In the genomic region with DNA sequence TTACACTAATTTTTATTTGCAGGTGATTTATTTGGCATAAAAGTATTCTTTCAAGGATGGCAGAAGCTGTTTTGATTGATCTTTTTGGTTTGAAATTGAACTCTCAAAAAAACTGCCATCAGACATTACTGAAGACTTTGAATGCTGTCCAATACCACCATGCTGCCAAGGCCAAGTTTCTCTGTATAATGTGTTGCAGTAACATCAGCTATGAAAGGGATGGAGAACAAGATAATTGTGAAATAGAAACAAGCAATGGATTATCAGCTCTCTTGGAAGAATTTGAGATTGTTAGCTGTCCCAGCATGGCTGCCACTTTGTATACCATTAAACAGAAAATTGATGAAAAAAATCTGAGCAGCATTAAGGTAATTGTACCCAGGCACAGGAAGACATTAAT, we compare ENCODE assay signal across 1 cellular context.
TF ChIP-seq lines count a peak whose summit lies in the region.

No MANE protein-coding gene starts in this region.

TF ChIP-seq in GM23338, 12 proteins besides CTCF, POLR2A, EP300 and RAD21 (continued from another document):
- TF ChIP-seq, protein P1, sequence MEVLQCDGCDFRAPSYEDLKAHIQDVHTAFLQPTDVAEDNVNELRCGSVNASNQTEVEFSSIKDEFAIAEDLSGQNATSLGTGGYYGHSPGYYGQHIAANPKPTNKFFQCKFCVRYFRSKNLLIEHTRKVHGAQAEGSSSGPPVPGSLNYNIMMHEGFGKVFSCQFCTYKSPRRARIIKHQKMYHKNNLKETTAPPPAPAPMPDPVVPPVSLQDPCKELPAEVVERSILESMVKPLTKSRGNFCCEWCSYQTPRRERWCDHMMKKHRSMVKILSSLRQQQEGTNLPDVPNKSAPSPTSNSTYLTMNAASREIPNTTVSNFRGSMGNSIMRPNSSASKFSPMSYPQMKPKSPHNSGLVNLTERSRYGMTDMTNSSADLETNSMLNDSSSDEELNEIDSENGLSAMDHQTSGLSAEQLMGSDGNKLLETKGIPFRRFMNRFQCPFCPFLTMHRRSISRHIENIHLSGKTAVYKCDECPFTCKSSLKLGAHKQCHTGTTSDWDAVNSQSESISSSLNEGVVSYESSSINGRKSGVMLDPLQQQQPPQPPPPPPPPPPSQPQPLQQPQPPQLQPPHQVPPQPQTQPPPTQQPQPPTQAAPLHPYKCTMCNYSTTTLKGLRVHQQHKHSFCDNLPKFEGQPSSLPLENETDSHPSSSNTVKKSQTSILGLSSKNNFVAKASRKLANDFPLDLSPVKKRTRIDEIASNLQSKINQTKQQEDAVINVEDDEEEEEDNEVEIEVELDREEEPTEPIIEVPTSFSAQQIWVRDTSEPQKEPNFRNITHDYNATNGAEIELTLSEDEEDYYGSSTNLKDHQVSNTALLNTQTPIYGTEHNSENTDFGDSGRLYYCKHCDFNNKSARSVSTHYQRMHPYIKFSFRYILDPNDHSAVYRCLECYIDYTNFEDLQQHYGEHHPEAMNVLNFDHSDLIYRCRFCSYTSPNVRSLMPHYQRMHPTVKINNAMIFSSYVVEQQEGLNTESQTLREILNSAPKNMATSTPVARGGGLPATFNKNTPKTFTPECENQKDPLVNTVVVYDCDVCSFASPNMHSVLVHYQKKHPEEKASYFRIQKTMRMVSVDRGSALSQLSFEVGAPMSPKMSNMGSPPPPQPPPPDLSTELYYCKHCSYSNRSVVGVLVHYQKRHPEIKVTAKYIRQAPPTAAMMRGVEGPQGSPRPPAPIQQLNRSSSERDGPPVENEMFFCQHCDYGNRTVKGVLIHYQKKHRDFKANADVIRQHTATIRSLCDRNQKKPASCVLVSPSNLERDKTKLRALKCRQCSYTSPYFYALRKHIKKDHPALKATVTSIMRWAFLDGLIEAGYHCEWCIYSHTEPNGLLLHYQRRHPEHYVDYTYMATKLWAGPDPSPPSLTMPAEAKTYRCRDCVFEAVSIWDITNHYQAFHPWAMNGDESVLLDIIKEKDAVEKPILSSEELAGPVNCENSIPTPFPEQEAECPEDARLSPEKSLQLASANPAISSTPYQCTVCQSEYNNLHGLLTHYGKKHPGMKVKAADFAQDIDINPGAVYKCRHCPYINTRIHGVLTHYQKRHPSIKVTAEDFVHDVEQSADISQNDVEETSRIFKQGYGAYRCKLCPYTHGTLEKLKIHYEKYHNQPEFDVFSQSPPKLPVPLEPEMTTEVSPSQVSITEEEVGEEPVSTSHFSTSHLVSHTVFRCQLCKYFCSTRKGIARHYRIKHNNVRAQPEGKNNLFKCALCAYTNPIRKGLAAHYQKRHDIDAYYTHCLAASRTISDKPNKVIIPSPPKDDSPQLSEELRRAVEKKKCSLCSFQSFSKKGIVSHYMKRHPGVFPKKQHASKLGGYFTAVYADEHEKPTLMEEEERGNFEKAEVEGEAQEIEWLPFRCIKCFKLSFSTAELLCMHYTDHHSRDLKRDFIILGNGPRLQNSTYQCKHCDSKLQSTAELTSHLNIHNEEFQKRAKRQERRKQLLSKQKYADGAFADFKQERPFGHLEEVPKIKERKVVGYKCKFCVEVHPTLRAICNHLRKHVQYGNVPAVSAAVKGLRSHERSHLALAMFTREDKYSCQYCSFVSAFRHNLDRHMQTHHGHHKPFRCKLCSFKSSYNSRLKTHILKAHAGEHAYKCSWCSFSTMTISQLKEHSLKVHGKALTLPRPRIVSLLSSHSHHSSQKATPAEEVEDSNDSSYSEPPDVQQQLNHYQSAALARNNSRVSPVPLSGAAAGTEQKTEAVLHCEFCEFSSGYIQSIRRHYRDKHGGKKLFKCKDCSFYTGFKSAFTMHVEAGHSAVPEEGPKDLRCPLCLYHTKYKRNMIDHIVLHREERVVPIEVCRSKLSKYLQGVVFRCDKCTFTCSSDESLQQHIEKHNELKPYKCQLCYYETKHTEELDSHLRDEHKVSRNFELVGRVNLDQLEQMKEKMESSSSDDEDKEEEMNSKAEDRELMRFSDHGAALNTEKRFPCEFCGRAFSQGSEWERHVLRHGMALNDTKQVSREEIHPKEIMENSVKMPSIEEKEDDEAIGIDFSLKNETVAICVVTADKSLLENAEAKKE (CRISPR knock-in tag; IDR thresholded peaks at IDR 0.05): no peak
- TF ChIP-seq, protein P2, sequence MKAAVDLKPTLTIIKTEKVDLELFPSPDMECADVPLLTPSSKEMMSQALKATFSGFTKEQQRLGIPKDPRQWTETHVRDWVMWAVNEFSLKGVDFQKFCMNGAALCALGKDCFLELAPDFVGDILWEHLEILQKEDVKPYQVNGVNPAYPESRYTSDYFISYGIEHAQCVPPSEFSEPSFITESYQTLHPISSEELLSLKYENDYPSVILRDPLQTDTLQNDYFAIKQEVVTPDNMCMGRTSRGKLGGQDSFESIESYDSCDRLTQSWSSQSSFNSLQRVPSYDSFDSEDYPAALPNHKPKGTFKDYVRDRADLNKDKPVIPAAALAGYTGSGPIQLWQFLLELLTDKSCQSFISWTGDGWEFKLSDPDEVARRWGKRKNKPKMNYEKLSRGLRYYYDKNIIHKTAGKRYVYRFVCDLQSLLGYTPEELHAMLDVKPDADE (IDR thresholded peaks at IDR 0.05): no peak
- TF ChIP-seq ZNF331 (CRISPR knock-in tag; IDR thresholded peaks at IDR 0.05; ENCODE audit: low read depth) (no peak), EZH2phosphoT487 (IDR thresholded peaks at IDR 0.05; ENCODE audit: unreplicated experiment) (no peak), ZNF114 (CRISPR knock-in tag; IDR thresholded peaks at IDR 0.05) (no peak)
- TF ChIP-seq, protein P3, sequence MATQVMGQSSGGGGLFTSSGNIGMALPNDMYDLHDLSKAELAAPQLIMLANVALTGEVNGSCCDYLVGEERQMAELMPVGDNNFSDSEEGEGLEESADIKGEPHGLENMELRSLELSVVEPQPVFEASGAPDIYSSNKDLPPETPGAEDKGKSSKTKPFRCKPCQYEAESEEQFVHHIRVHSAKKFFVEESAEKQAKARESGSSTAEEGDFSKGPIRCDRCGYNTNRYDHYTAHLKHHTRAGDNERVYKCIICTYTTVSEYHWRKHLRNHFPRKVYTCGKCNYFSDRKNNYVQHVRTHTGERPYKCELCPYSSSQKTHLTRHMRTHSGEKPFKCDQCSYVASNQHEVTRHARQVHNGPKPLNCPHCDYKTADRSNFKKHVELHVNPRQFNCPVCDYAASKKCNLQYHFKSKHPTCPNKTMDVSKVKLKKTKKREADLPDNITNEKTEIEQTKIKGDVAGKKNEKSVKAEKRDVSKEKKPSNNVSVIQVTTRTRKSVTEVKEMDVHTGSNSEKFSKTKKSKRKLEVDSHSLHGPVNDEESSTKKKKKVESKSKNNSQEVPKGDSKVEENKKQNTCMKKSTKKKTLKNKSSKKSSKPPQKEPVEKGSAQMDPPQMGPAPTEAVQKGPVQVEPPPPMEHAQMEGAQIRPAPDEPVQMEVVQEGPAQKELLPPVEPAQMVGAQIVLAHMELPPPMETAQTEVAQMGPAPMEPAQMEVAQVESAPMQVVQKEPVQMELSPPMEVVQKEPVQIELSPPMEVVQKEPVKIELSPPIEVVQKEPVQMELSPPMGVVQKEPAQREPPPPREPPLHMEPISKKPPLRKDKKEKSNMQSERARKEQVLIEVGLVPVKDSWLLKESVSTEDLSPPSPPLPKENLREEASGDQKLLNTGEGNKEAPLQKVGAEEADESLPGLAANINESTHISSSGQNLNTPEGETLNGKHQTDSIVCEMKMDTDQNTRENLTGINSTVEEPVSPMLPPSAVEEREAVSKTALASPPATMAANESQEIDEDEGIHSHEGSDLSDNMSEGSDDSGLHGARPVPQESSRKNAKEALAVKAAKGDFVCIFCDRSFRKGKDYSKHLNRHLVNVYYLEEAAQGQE (IDR thresholded peaks at IDR 0.05; ENCODE audit: unreplicated experiment): no peak
